ENCODE assay signal across 16 cellular contexts in the genomic region with DNA sequence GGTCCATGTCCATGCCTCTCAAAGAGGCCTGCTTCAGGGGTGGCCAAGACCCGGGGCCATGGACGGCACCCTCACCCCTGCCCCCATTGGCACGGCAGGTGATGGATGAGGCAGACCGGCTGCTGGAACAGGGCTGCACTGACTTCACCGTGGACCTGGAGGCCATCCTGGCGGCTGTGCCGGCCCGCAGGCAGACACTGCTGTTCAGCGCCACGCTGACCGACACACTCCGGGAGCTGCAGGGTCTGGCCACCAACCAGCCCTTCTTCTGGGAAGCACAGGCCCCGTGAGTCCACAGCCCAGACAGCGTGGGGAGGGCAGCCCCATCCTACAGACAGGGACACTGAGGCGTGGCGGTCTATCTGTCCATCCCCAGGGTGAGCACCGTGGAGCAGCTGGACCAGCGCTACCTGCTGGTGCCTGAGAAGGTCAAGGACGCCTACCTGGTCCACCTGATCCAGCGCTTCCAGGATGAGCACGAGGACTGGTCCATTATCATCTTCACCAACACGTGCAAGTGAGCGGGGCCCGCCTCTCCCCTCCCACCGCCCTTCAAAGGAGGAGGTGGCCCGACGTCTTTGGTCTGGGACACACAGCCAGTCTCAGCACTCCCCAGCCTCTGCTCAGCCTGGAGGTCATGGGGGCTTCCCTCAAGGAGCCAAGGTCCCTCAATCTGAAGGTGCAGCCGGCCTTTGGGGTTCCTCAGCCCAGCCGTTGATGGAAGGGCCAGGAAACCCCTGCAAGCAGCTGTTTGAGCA. TPM values are rescaled to one million over a fixed set of nuclear protein-coding genes. Genes with fewer than 3 reads are reported as not detected.
DNase-seq lines count a peak whose midpoint lies in the region; ATAC-seq, FAIRE-seq and TF ChIP-seq lines count a peak whose summit lies in the region.
"Had no signal": no experiment of that assay in that cellular context is flagged by ENCODE, and none has a peak within 500 bp of the region (broad histone marks: within the 10 kb centered on the region; RNA-seq: fewer than 3 reads in every experiment).

No MANE protein-coding gene starts in this region.

- TF ChIP-seq CTCF in K562 (IDR thresholded peaks at IDR 0.05 in 2 of 3, conservative IDR thresholded peaks at IDR 0.05 in 1 of 3; ENCODE audit: insufficient read depth in 2 of 3, low read depth in 1 of 3, low read length in 3 of 3): no peak
- TF ChIP-seq CTCF in nephron progenitor cell (IDR thresholded peaks at IDR 0.05): no peak
- TF ChIP-seq CTCF in spleen (IDR thresholded peaks at IDR 0.05 in 8 of 11, conservative IDR thresholded peaks at IDR 0.05 in 3 of 11): no peak
- no peak for TF ChIP-seq CTCF in MCF 10A (IDR thresholded peaks at IDR 0.05; ENCODE audit: unreplicated experiment)

- TF ChIP-seq POLR2A in K562 (conservative IDR thresholded peaks at IDR 0.05) (no peak), spleen (IDR thresholded peaks at IDR 0.05) (no peak)

- peaks cover 28% of the 10 kb centered on the region for H3K36me3 Mint-ChIP-seq in activated naive CD4-positive, alpha-beta T cell treated with anti-CD3 and anti-CD28 coated beads, Interleukin-2, amount 10 ng/mL, durations not matched to agents 7 days and 5 days
- H3K36me3 Mint-ChIP-seq in nephron progenitor cell (ENCODE audit: low read depth) (peaks cover 28% of the 10 kb centered on the region), MCF 10A (ENCODE audit: insufficient read depth, unreplicated experiment) (peaks cover 71% of the 10 kb centered on the region)

- WGBS in K562 (ENCODE audit: insufficient coverage, low coverage, missing lambda C conversion rate): 91% methylated on average over 25 of the region's 29 CpGs
- 82 to 95% (median 87%) methylated on average over 20 to 29 of the region's 29 CpGs for WGBS in spleen, 5 donors

- no peak for TF ChIP-seq EP300 in K562 (IDR thresholded peaks at IDR 0.05; ENCODE audit: low read length)

- no peak overlapping the region for H3K4me2 ChIP-seq in K562 (ENCODE audit: insufficient read depth, low read length)
- H3K4me2 ChIP-seq: BLaER1 had no signal

- H3K4me3 Mint-ChIP-seq in activated naive CD4-positive, alpha-beta T cell treated with anti-CD3 and anti-CD28 coated beads, Interleukin-2, amount 10 ng/mL, durations not matched to agents 7 days and 5 days: peak overlapping the region; percentile 31
- H3K4me3 Mint-ChIP-seq in nephron progenitor cell: no peak overlapping the region
- H3K4me3 Mint-ChIP-seq in MCF 10A (ENCODE audit: unreplicated experiment): no peak overlapping the region

- H3K27me3 ChIP-seq in K562 (ENCODE audit: control insufficient read depth in 2 of 2, insufficient read depth in 2 of 2, low read length in 2 of 2) (no peaks in the 10 kb centered on the region), spleen (replicated peaks in 1 of 7) (no peaks in the 10 kb centered on the region)
- H3K27me3 ChIP-seq: BLaER1 had no signal

- H3K79me2 ChIP-seq in K562 (ENCODE audit: control insufficient read depth, insufficient read depth, low read length): peaks cover 39% of the 10 kb centered on the region

- BruUV-seq in K562 (replicated peaks; lab: Mats Ljungman, UMichigan) (no TSS peak), MCF 10A (replicated peaks; lab: Mats Ljungman, UMichigan) (no TSS peak)

- H3K27ac ChIP-seq in K562 (ENCODE audit: extremely low read depth, low read depth, low read length) (no peak overlapping the region), spleen (no peak overlapping the region)
- H3K27ac ChIP-seq: BLaER1 had no signal

- H3K9me3 ChIP-seq in K562 (replicated peaks; ENCODE audit: control insufficient read depth, insufficient read depth, low read depth, low read length) (no peaks in the 10 kb centered on the region), spleen (no peaks in the 10 kb centered on the region)
- H3K9me3 ChIP-seq: BLaER1 had no signal

- peaks cover 27% of the 10 kb centered on the region for H3K4me1 Mint-ChIP-seq in activated naive CD4-positive, alpha-beta T cell treated with anti-CD3 and anti-CD28 coated beads, Interleukin-2, amount 10 ng/mL, durations not matched to agents 7 days and 5 days
- peaks cover 31% of the 10 kb centered on the region for H3K4me1 Mint-ChIP-seq in nephron progenitor cell
- H3K4me1 Mint-ChIP-seq in MCF 10A (ENCODE audit: insufficient read depth, unreplicated experiment): peaks cover 7% of the 10 kb centered on the region

- intact Hi-C loops in K562 (cut with micrococcal nuclease): no loop called here
- intact Hi-C loops in spleen (cut with DNase I; ENCODE audit: low total_unique reads): no loop called here
- intact Hi-C loops in MCF 10A (cut with micrococcal nuclease): no loop called here

- FAIRE-seq in K562 (lab: Jason Lieb, UNC): no peak
- FAIRE-seq: GM19239, H54 had no signal

- DNase-seq in activated naive CD4-positive, alpha-beta T cell treated with anti-CD3 and anti-CD28 coated beads, Interleukin-2, amount 10 ng/mL, durations not matched to agents 7 days and 5 days: no peak
- DNase-seq in activated naive CD4-positive, alpha-beta T cell (lab: John Stamatoyannopoulos, UW): no peak
- DNase-seq in K562 (ENCODE audit: extremely low read depth in 1 of 4, low spot score in 3 of 4) (no peak), nephron progenitor cell (no peak), spleen (peak; percentile 74), MCF 10A (ENCODE audit: unreplicated experiment) (no peak), RKO (ENCODE audit: low spot score) (no peak)
- DNase-seq: 8988T; AML-193; CD4-positive, CD25-positive, alpha-beta regulatory T cell; DMS79; IMR-90 had no signal

- H3K27ac Mint-ChIP-seq in activated naive CD4-positive, alpha-beta T cell treated with anti-CD3 and anti-CD28 coated beads, Interleukin-2, amount 10 ng/mL, durations not matched to agents 7 days and 5 days: no peak overlapping the region
- H3K27ac Mint-ChIP-seq in nephron progenitor cell (peak overlapping the region; percentile 88), MCF 10A (ENCODE audit: low read depth, unreplicated experiment) (no peak overlapping the region)
- H3K27ac Mint-ChIP-seq: CD4-positive, CD25-positive, alpha-beta regulatory T cell had no signal

- H3K27me3 Mint-ChIP-seq in activated naive CD4-positive, alpha-beta T cell treated with anti-CD3 and anti-CD28 coated beads, Interleukin-2, amount 10 ng/mL, durations not matched to agents 7 days and 5 days: no peaks in the 10 kb centered on the region
- peaks cover 6% of the 10 kb centered on the region for H3K27me3 Mint-ChIP-seq in nephron progenitor cell (ENCODE audit: low read depth, poor library complexity)
- no peaks in the 10 kb centered on the region for H3K27me3 Mint-ChIP-seq in MCF 10A (ENCODE audit: insufficient read depth, unreplicated experiment)
- H3K27me3 Mint-ChIP-seq: CD4-positive, CD25-positive, alpha-beta regulatory T cell had no signal

- H3K9me3 Mint-ChIP-seq in activated naive CD4-positive, alpha-beta T cell treated with anti-CD3 and anti-CD28 coated beads, Interleukin-2, amount 10 ng/mL, durations not matched to agents 7 days and 5 days: no peaks in the 10 kb centered on the region
- H3K9me3 Mint-ChIP-seq in nephron progenitor cell: no peaks in the 10 kb centered on the region
- H3K9me3 Mint-ChIP-seq in MCF 10A (ENCODE audit: unreplicated experiment): no peaks in the 10 kb centered on the region
- H3K9me3 Mint-ChIP-seq: CD4-positive, CD25-positive, alpha-beta regulatory T cell had no signal

- peaks cover 59% of the 10 kb centered on the region; the same call in 2 of the 3 replicates for H3K36me3 ChIP-seq in K562 (ENCODE audit: control insufficient read depth, insufficient read depth, low read length)
- H3K36me3 ChIP-seq in spleen: peaks cover 0 to 70% (median 61%) of the 10 kb centered on the region in 6 donors

- in situ Hi-C loops in K562 (cut with MboI): no loop called here

- H2AFZ ChIP-seq in K562 (ENCODE audit: low read depth, low read length): no peak overlapping the region

- TF ChIP-seq RAD21 in K562 (CRISPR knock-in tag; conservative IDR thresholded peaks at IDR 0.05 in 1 of 2, IDR thresholded peaks at IDR 0.05 in 1 of 2): no peak

- no peak overlapping the region for H3K4me3 ChIP-seq in K562
- no peak overlapping the region for H3K4me3 ChIP-seq in spleen
- H3K4me3 ChIP-seq: BLaER1 had no signal

- CTCF ChIA-PET in activated naive CD4-positive, alpha-beta T cell treated with anti-CD3 and anti-CD28 coated beads, Interleukin-2, amount 10 ng/mL, durations not matched to agents 7 days and 5 days (lab: Charles Lee): no interaction called here
- CTCF ChIA-PET in K562 (lab: Yijun Ruan, JAX; ENCODE audit: low intra/inter-chr PET ratio) (no interaction called here), MCF 10A (lab: Yijun Ruan, JAX) (interaction anchor here (0.8 kb wide), 1 partner anchor 472 kb away, joined by 4 read pairs; no protein-coding TSS in a partner anchor)

- ATAC-seq in K562 (no peak), GM21367 (IDR thresholded peaks at IDR 0.05; ENCODE audit: unreplicated experiment) (no peak)

- H3K9ac ChIP-seq in K562 (ENCODE audit: insufficient read depth in 1 of 2, low read depth in 2 of 2, low read length in 2 of 2): no peak overlapping the region; a peak in 1 of 4 replicates
- H3K9ac ChIP-seq: BLaER1 had no signal

- no peaks in the 10 kb centered on the region for H3K9me1 ChIP-seq in K562 (ENCODE audit: control insufficient read depth, insufficient read depth, low read length)

- POLR2A ChIA-PET in K562 (lab: Yijun Ruan, JAX) (interaction anchor here (0.7 kb wide), 1 partner anchor 182 kb away, joined by 3 read pairs; no protein-coding TSS in a partner anchor), MCF 10A (lab: Yijun Ruan, JAX) (interaction anchor here (2.1 kb wide), 1 partner anchor 17 kb away, joined by 6 read pairs; no protein-coding TSS in a partner anchor)

- H3K4me1 ChIP-seq in K562 (replicated peaks in 1 of 2; ENCODE audit: control insufficient read depth in 2 of 2, insufficient read depth in 2 of 2, low read length in 2 of 2) (peaks cover 8 to 23% of the 10 kb centered on the region in 2 experiments; a peak in 4 of 5 replicates), spleen (peaks cover 25 to 38% (median 33%) of the 10 kb centered on the region in 6 donors)

- H4K20me1 ChIP-seq in K562 (replicated peaks; ENCODE audit: control insufficient read depth, insufficient read depth, low read length): peaks cover 4% of the 10 kb centered on the region; the same call in 1 of the 2 replicates

RNA-seq across cellular contexts. Expression of a gene that starts 2.9 kb away (rescaled TPM):
- 17.3 and 60.1 TPM in 2 replicates for total RNA-seq in K562 (2011; cell fraction: chromatin; rRNA removed; ENCODE audit: low replicate concordance)
- 53.9 and 64.9 TPM in 2 replicates for total RNA-seq in K562 (2011; cell fraction: nucleolus; rRNA removed)
- 23.2 and 29.4 TPM in 2 replicates for total RNA-seq in K562 (2011; cell fraction: nucleoplasm; rRNA removed)
- 113 and 149 TPM in 2 replicates for total RNA-seq in K562 (2014; rRNA removed)
- 26.2 and 45.7 TPM in 2 replicates for total RNA-seq in K562 (2014; rRNA removed; fragmentation: Illumina TruSeq; extraction: Trizol)
- 51.1 and 57.8 TPM in 2 replicates for total RNA-seq in K562 (2015; rRNA removed; fragmentation: Illumina TruSeq; extraction: Trizol)
- total RNA-seq in K562 (2021): 78.9 and 88.6 TPM in 2 replicates
- 35.6 and 43.2 TPM in 2 replicates for polyA plus RNA-seq in K562 (2011; rRNA removed)
- polyA plus RNA-seq in K562 (2011; cell fraction: cytosol; rRNA removed): 53.9 and 97.8 TPM in 2 replicates
- 37.4 and 64.0 TPM in 2 replicates for polyA plus RNA-seq in K562 (2011; cell fraction: nucleus; rRNA removed)
- polyA plus RNA-seq in K562 (2012): 53.0 and 58.9 TPM in 2 replicates
- polyA plus RNA-seq in K562 (2014; fragmentation: Illumina TruSeq; extraction: Trizol): 33.3 and 53.3 TPM in 2 replicates
- 1 to 10 TPM; 1.1 to 6.3 TPM for polyA plus RNA-seq in K562 (2014; fragmentation: Nextera tagmentation; extraction: Ambion mirVana)
- 61.3 and 65.9 TPM in 2 replicates for polyA plus RNA-seq in K562 (2014; rRNA removed)
- polyA minus RNA-seq in K562 (2011; rRNA and poly(A)+ RNA removed): 27.6 and 57.1 TPM in 2 replicates
- polyA minus RNA-seq in K562 (2011; cell fraction: cytosol; rRNA and poly(A)+ RNA removed): 34.9 and 39.1 TPM in 2 replicates
- polyA minus RNA-seq in K562 (2011; cell fraction: nucleus; rRNA and poly(A)+ RNA removed): 23.5 and 26.5 TPM in 2 replicates
- 10 to 100 TPM; 31.0 to 42.6 (median 34.8) TPM for total RNA-seq in spleen
- polyA plus RNA-seq in spleen: 10 to 100 TPM; 37.4 to 48.0 (median 38.7) TPM
- 87.7 and 98.8 TPM in 2 replicates for total RNA-seq in MCF 10A (2022)

RNA-seq across cellular contexts. Expression of a gene that starts 3.2 kb away (rescaled TPM):
- 63.5 and 278 TPM in 2 replicates for total RNA-seq in K562 (2011; cell fraction: chromatin; rRNA removed; ENCODE audit: low replicate concordance)
- 249 and 252 TPM in 2 replicates for total RNA-seq in K562 (2011; cell fraction: nucleolus; rRNA removed)
- total RNA-seq in K562 (2011; cell fraction: nucleoplasm; rRNA removed): 127 and 141 TPM in 2 replicates
- 239 and 305 TPM in 2 replicates for total RNA-seq in K562 (2014; rRNA removed)
- total RNA-seq in K562 (2014; rRNA removed; fragmentation: Illumina TruSeq; extraction: Trizol): 19.2 and 33.2 TPM in 2 replicates
- 130 and 147 TPM in 2 replicates for total RNA-seq in K562 (2015; rRNA removed; fragmentation: Illumina TruSeq; extraction: Trizol)
- total RNA-seq in K562 (2021): 273 and 289 TPM in 2 replicates
- 159 and 263 TPM in 2 replicates for polyA plus RNA-seq in K562 (2011; rRNA removed)
- 307 and 533 TPM in 2 replicates for polyA plus RNA-seq in K562 (2011; cell fraction: cytosol; rRNA removed)
- polyA plus RNA-seq in K562 (2011; cell fraction: nucleus; rRNA removed): 164 and 210 TPM in 2 replicates
- 176 and 372 TPM in 2 replicates for polyA plus RNA-seq in K562 (2012)
- polyA plus RNA-seq in K562 (2014; fragmentation: Illumina TruSeq; extraction: Trizol): 50.1 and 152 TPM in 2 replicates
- polyA plus RNA-seq in K562 (2014; fragmentation: Nextera tagmentation; extraction: Ambion mirVana): 10 to 100 TPM in 1 of 2 experiments, 1 to 10 TPM in 1; 5.8 to 18.3 TPM
- 230 and 233 TPM in 2 replicates for polyA plus RNA-seq in K562 (2014; rRNA removed)
- 43.6 and 67.0 TPM in 2 replicates for polyA minus RNA-seq in K562 (2011; rRNA and poly(A)+ RNA removed)
- 103 and 143 TPM in 2 replicates for polyA minus RNA-seq in K562 (2011; cell fraction: cytosol; rRNA and poly(A)+ RNA removed)
- 49.1 and 66.3 TPM in 2 replicates for polyA minus RNA-seq in K562 (2011; cell fraction: nucleus; rRNA and poly(A)+ RNA removed)
- total RNA-seq in spleen: 100 to 1,000 TPM; 135 to 261 (median 158) TPM
- 100 to 1,000 TPM; 164 to 248 (median 196) TPM for polyA plus RNA-seq in spleen
- 310 and 456 TPM in 2 replicates for total RNA-seq in MCF 10A (2022)

RNA-seq across cellular contexts. Expression of a gene that starts 18.6 kb away (rescaled TPM):
- 9.9 and 22.2 TPM in 2 replicates for total RNA-seq in K562 (2011; cell fraction: chromatin; rRNA removed; ENCODE audit: low replicate concordance)
- 12.0 and 12.4 TPM in 2 replicates for total RNA-seq in K562 (2011; cell fraction: nucleolus; rRNA removed)
- total RNA-seq in K562 (2011; cell fraction: nucleoplasm; rRNA removed): 9.1 and 12.6 TPM in 2 replicates
- total RNA-seq in K562 (2014; rRNA removed): 4.2 and 6.8 TPM in 2 replicates
- total RNA-seq in K562 (2014; rRNA removed; fragmentation: Illumina TruSeq; extraction: Trizol): 1.2 and 1.3 TPM in 2 replicates
- 1.5 and 2.7 TPM in 2 replicates for total RNA-seq in K562 (2015; rRNA removed; fragmentation: Illumina TruSeq; extraction: Trizol)
- total RNA-seq in K562 (2021): 3.4 and 4.1 TPM in 2 replicates
- 5.1 and 10.3 TPM in 2 replicates for polyA plus RNA-seq in K562 (2011; rRNA removed)
- polyA plus RNA-seq in K562 (2011; cell fraction: cytosol; rRNA removed): 9.6 and 10.5 TPM in 2 replicates
- polyA plus RNA-seq in K562 (2011; cell fraction: nucleus; rRNA removed): 9.2 and 20.4 TPM in 2 replicates
- 2.4 and 5.5 TPM in 2 replicates for polyA plus RNA-seq in K562 (2012)
- 2.9 and 4.7 TPM in 2 replicates for polyA plus RNA-seq in K562 (2014; fragmentation: Illumina TruSeq; extraction: Trizol)
- polyA plus RNA-seq in K562 (2014; fragmentation: Nextera tagmentation; extraction: Ambion mirVana): not detected
- 3.7 and 6.4 TPM in 2 replicates for polyA plus RNA-seq in K562 (2014; rRNA removed)
- polyA minus RNA-seq in K562 (2011; rRNA and poly(A)+ RNA removed): 2.5 and 2.9 TPM in 2 replicates
- polyA minus RNA-seq in K562 (2011; cell fraction: cytosol; rRNA and poly(A)+ RNA removed): 3.3 and 6.9 TPM in 2 replicates
- 3.4 and 8.3 TPM in 2 replicates for polyA minus RNA-seq in K562 (2011; cell fraction: nucleus; rRNA and poly(A)+ RNA removed)
- 100 to 1,000 TPM in 2 of 7 donors, 10 to 100 TPM in 5; 23.0 to 197 (median 80.0) TPM for total RNA-seq in spleen
- 100 to 1,000 TPM in 2 of 3 donors, 10 to 100 TPM in 1; 22.4 to 279 (median 148) TPM for polyA plus RNA-seq in spleen
- total RNA-seq in MCF 10A (2022): 57.9 and 58.9 TPM in 2 replicates

RNA-seq across cellular contexts. Expression of a gene that starts 26.4 kb away (rescaled TPM):
- 1.3 and 6.2 TPM in 2 replicates for total RNA-seq in K562 (2011; cell fraction: chromatin; rRNA removed; ENCODE audit: low replicate concordance)
- total RNA-seq in K562 (2011; cell fraction: nucleolus; rRNA removed): 4.2 and 5.0 TPM in 2 replicates
- total RNA-seq in K562 (2011; cell fraction: nucleoplasm; rRNA removed): 1.5 and 3.7 TPM in 2 replicates
- total RNA-seq in K562 (2014; rRNA removed): 0.86 TPM in 2 replicates
- total RNA-seq in K562 (2014; rRNA removed; fragmentation: Illumina TruSeq; extraction: Trizol): 0.13 and 0.33 TPM in 2 replicates
- total RNA-seq in K562 (2015; rRNA removed; fragmentation: Illumina TruSeq; extraction: Trizol): 0.43 and 1.4 TPM in 2 replicates
- total RNA-seq in K562 (2021): 1.5 and 1.7 TPM in 2 replicates
- 1.5 and 3.8 TPM in 2 replicates for polyA plus RNA-seq in K562 (2011; rRNA removed)
- 5.5 and 5.7 TPM in 2 replicates for polyA plus RNA-seq in K562 (2011; cell fraction: cytosol; rRNA removed)
- 3.7 and 4.0 TPM in 2 replicates for polyA plus RNA-seq in K562 (2011; cell fraction: nucleus; rRNA removed)
- 0.71 and 0.87 TPM in 2 replicates for polyA plus RNA-seq in K562 (2012)
- polyA plus RNA-seq in K562 (2014; fragmentation: Illumina TruSeq; extraction: Trizol): 0.80 and 1.7 TPM in 2 replicates
- not detected for polyA plus RNA-seq in K562 (2014; fragmentation: Nextera tagmentation; extraction: Ambion mirVana)
- 1.1 TPM in 2 replicates for polyA plus RNA-seq in K562 (2014; rRNA removed)
- polyA minus RNA-seq in K562 (2011; rRNA and poly(A)+ RNA removed): 1.1 and 2.3 TPM in 2 replicates
- 1.2 and 3.5 TPM in 2 replicates for polyA minus RNA-seq in K562 (2011; cell fraction: cytosol; rRNA and poly(A)+ RNA removed)
- polyA minus RNA-seq in K562 (2011; cell fraction: nucleus; rRNA and poly(A)+ RNA removed): 0.40 and 0.78 TPM in 2 replicates
- under 1 TPM in 4 of 7 donors, not detected in 3; 0.16 to 0.50 (median 0.40) TPM for total RNA-seq in spleen
- polyA plus RNA-seq in spleen: under 1 TPM in 2 of 3 donors, not detected in 1; 0.06 to 0.45 TPM
- not detected in 2 replicates for total RNA-seq in MCF 10A (2022)
- total RNA-seq: CD4-positive, CD25-positive, alpha-beta regulatory T cell had no signal
- polyA plus RNA-seq: CD4-positive, CD25-positive, alpha-beta regulatory T cell had no signal
